Comparison of ENCODE assay signal across 8 cellular contexts in genomic region chr4:1008840-1009646, GRCh38. TPM values are rescaled to one million over a fixed set of nuclear protein-coding genes. Genes with fewer than 3 reads are reported as not detected.
DNase-seq lines count a peak whose midpoint lies in the region; ATAC-seq and TF ChIP-seq lines count a peak whose summit lies in the region.

No MANE protein-coding gene starts in this region.

- intact Hi-C loops in left ventricle myocardium superior (cut with micrococcal nuclease) = no loop called here

- H3K4me3 Mint-ChIP-seq in IgD-negative memory B cell = peak overlapping the region; percentile 56 to 91 (median 82)
- peak overlapping the region; percentile 67 for H3K4me3 Mint-ChIP-seq in activated T-helper 17 cell treated with anti-CD3 and anti-CD28 coated beads, Interleukin-2, amount 50 U/mL, for 72 hours

- H3K36me3 Mint-ChIP-seq in IgD-negative memory B cell = no peaks in the 10 kb centered on the region
- no peaks in the 10 kb centered on the region for H3K36me3 Mint-ChIP-seq in activated T-helper 17 cell treated with anti-CD3 and anti-CD28 coated beads, Interleukin-2, amount 50 U/mL, for 72 hours (ENCODE audit: low read depth)

- peaks cover 6% of the 10 kb centered on the region for H3K36me3 ChIP-seq in skeletal muscle satellite cell (ENCODE audit: insufficient read depth, low read length)

- ATAC-seq in activated T-helper 17 cell treated with anti-CD3 and anti-CD28 coated beads, Interleukin-2, amount 50 U/mL, for 72 hours (replicated peaks) = peak; percentile 11
- ATAC-seq in left ventricle myocardium superior (peak; percentile 1), HG02852 (IDR thresholded peaks at IDR 0.05; ENCODE audit: unreplicated experiment) (no peak), GM18873 (IDR thresholded peaks at IDR 0.05; ENCODE audit: low FRiP score, unreplicated experiment) (no peak)

- H3K4me1 ChIP-seq in skeletal muscle satellite cell (ENCODE audit: control insufficient read depth, insufficient read depth, low read length) = peaks cover 21% of the 10 kb centered on the region

- H3K9me3 Mint-ChIP-seq in IgD-negative memory B cell = peaks cover 0 to 4% (median 0%) of the 10 kb centered on the region in 3 donors
- no peaks in the 10 kb centered on the region for H3K9me3 Mint-ChIP-seq in activated T-helper 17 cell treated with anti-CD3 and anti-CD28 coated beads, Interleukin-2, amount 50 U/mL, for 72 hours

- peak overlapping the region in 2 of 3 donors; percentile 72 to 83 for H3K27ac Mint-ChIP-seq in IgD-negative memory B cell
- H3K27ac Mint-ChIP-seq in activated T-helper 17 cell treated with anti-CD3 and anti-CD28 coated beads, Interleukin-2, amount 50 U/mL, for 72 hours = peak overlapping the region; percentile 37

- H3K4me1 Mint-ChIP-seq in IgD-negative memory B cell = peaks cover 5 to 12% (median 12%) of the 10 kb centered on the region in 3 donors
- peaks cover 4% of the 10 kb centered on the region for H3K4me1 Mint-ChIP-seq in activated T-helper 17 cell treated with anti-CD3 and anti-CD28 coated beads, Interleukin-2, amount 50 U/mL, for 72 hours

- peak overlapping the region; percentile 70 for H3K4me3 ChIP-seq in GM12864 (ENCODE audit: low read depth, low read length)
- peak overlapping the region; percentile 71 for H3K4me3 ChIP-seq in skeletal muscle satellite cell (ENCODE audit: low read length)

- TF ChIP-seq CTCF in GM12864 (IDR thresholded peaks at IDR 0.05; ENCODE audit: low read depth, low read length, missing control alignments) = no peak

- no peak for DNase-seq in GM12864 (ENCODE audit: low read depth)
- peak; percentile 63 for DNase-seq in left ventricle myocardium superior
- no peak for DNase-seq in NCI-H1105 treated with DMSO at 0.1 percent for 48 hours (lab: John Stamatoyannopoulos, UW)

- peaks cover 35% of the 10 kb centered on the region for H3K27me3 ChIP-seq in skeletal muscle satellite cell (ENCODE audit: control insufficient read depth, insufficient read depth, low read length)

- H3K27me3 Mint-ChIP-seq in IgD-negative memory B cell = peaks cover 30% of the 10 kb centered on the region
- peaks cover 29% of the 10 kb centered on the region for H3K27me3 Mint-ChIP-seq in activated T-helper 17 cell treated with anti-CD3 and anti-CD28 coated beads, Interleukin-2, amount 50 U/mL, for 72 hours

- H3K9ac ChIP-seq in skeletal muscle satellite cell (ENCODE audit: low read depth, low read length) = peak overlapping the region; percentile 69

- no peaks in the 10 kb centered on the region for H3K9me3 ChIP-seq in skeletal muscle satellite cell (replicated peaks; ENCODE audit: low read length)

- peak overlapping the region; percentile 97 for H3K4me2 ChIP-seq in skeletal muscle satellite cell (ENCODE audit: low read length)

RNA-seq across cellular contexts. Expression of gene FGFRL1, which starts 2.4 kb away (rescaled TPM):
- 0.93 TPM for polyA plus RNA-seq in IgD-negative memory B cell
- total RNA-seq in activated T-helper 17 cell treated with anti-CD3 and anti-CD28 coated beads, Interleukin-2, amount 50 U/mL, for 72 hours = 10 to 100 TPM; 12.0 to 16.7 TPM
- 26.6 TPM for total RNA-seq in left ventricle myocardium superior
- 14.2 and 19.9 TPM in 2 replicates for total RNA-seq in skeletal muscle satellite cell (2012; rRNA removed)

RNA-seq across cellular contexts. Expression of gene SLC26A1, which starts 15.8 kb away (rescaled TPM):
- 0.70 TPM for polyA plus RNA-seq in IgD-negative memory B cell
- total RNA-seq in activated T-helper 17 cell treated with anti-CD3 and anti-CD28 coated beads, Interleukin-2, amount 50 U/mL, for 72 hours = under 1 TPM in 1 of 2 donors, not detected in 1; 0.37 TPM
- not detected for total RNA-seq in left ventricle myocardium superior
- total RNA-seq in skeletal muscle satellite cell (2012; rRNA removed) = under 0.01 and 0.22 TPM in 2 replicates

RNA-seq across cellular contexts. Expression of gene IDUA, which starts 22.2 kb away (rescaled TPM):
- 8.5 TPM for polyA plus RNA-seq in IgD-negative memory B cell
- total RNA-seq in activated T-helper 17 cell treated with anti-CD3 and anti-CD28 coated beads, Interleukin-2, amount 50 U/mL, for 72 hours = 10 to 100 TPM; 14.9 to 16.4 TPM
- total RNA-seq in left ventricle myocardium superior = 8.7 TPM
- total RNA-seq in skeletal muscle satellite cell (2012; rRNA removed) = 11.7 and 15.5 TPM in 2 replicates

RNA-seq across cellular contexts. Expression of gene DGKQ, which starts 35.7 kb away (rescaled TPM):
- polyA plus RNA-seq in IgD-negative memory B cell = 3.5 TPM
- total RNA-seq in activated T-helper 17 cell treated with anti-CD3 and anti-CD28 coated beads, Interleukin-2, amount 50 U/mL, for 72 hours = 1 to 10 TPM; 4.8 to 9.0 TPM
- total RNA-seq in left ventricle myocardium superior = 3.6 TPM
- total RNA-seq in skeletal muscle satellite cell (2012; rRNA removed) = 12.9 and 13.5 TPM in 2 replicates

Comparison
In these comparisons a context has a peak if more than half of its experiments do, and no peak if none do; other contexts are left out.
1. ATAC-seq: peak in activated T-helper 17 cell treated with anti-CD3 and anti-CD28 coated beads, Interleukin-2, amount 50 U/mL, for 72 hours (single experiment) and left ventricle myocardium superior (single experiment); none in HG02852 (single experiment) and GM18873 (single experiment).